8 cellular contexts compared by ENCODE assay signal in genomic region chr13:49690990-49691886, GRCh38. TPM values are rescaled to one million over a fixed set of nuclear protein-coding genes. Genes with fewer than 3 reads are reported as not detected.
DNase-seq lines count a peak whose midpoint lies in the region; ATAC-seq and TF ChIP-seq lines count a peak whose summit lies in the region.

TSS of gene EBPL (minus strand) at chr13:49691486. CDS start at chr13:49691424, 62 bp downstream.

- H3K4me3 Mint-ChIP-seq in activated naive CD8-positive, alpha-beta T cell = peak within 1 kb of the TSS; percentile 90
- peak within 1 kb of the TSS; percentile 87 for H3K4me3 Mint-ChIP-seq in osteocyte (ENCODE audit: unreplicated experiment)

- peaks cover 12% of the 10 kb centered on the region for H3K36me3 Mint-ChIP-seq in activated naive CD8-positive, alpha-beta T cell
- peaks cover 9% of the 10 kb centered on the region for H3K36me3 Mint-ChIP-seq in osteocyte (ENCODE audit: unreplicated experiment)

- TF ChIP-seq CTCF in HFF-Myc (IDR thresholded peaks at IDR 0.05; ENCODE audit: low read depth, low read length, missing control alignments) (no peak), osteocyte (IDR thresholded peaks at IDR 0.05) (peak; percentile 10), thoracic aorta (IDR thresholded peaks at IDR 0.05) (no peak)

- no peaks in the 10 kb centered on the region for H3K27me3 ChIP-seq in thoracic aorta (replicated peaks; ENCODE audit: insufficient read depth)

- H3K4me1 Mint-ChIP-seq in activated naive CD8-positive, alpha-beta T cell (ENCODE audit: low read depth) = peaks cover 37% of the 10 kb centered on the region
- peaks cover 15% of the 10 kb centered on the region for H3K4me1 Mint-ChIP-seq in osteocyte (ENCODE audit: unreplicated experiment)

- peak; percentile 67 for DNase-seq in HFF-Myc (ENCODE audit: extremely low read depth, low read depth)
- peak; percentile 87 for DNase-seq in NAMALWA (ENCODE audit: low spot score)
- DNase-seq in SKM-1 treated with dmso at 0.1 percent for 144 hours (lab: John Stamatoyannopoulos, UW; ENCODE audit: unreplicated experiment) = peak; percentile 86
- peak; percentile 63 to 94 (median 90) for DNase-seq in head of caudate nucleus
- DNase-seq in osteocyte (ENCODE audit: extremely low spot score, unreplicated experiment) = peak; percentile 96
- peak; percentile 77 for DNase-seq in thoracic aorta (ENCODE audit: low spot score)

- peak within 1 kb of the TSS; percentile 65 to 78 for H3K27ac ChIP-seq in thoracic aorta

- H3K4me3 ChIP-seq in GM08714 (ENCODE audit: low read length) (peak within 1 kb of the TSS; percentile 92), HFF-Myc (replicated peaks; ENCODE audit: low read depth, low read length) (peak within 1 kb of the TSS; percentile 87), thoracic aorta (peak within 1 kb of the TSS; percentile 77)

- ATAC-seq in thoracic aorta (ENCODE audit: insufficient number of reproducible peaks, low FRiP score, low read depth) = peak; percentile 98

- peak within 1 kb of the TSS; percentile 80 for H3K27ac Mint-ChIP-seq in activated naive CD8-positive, alpha-beta T cell
- peak within 1 kb of the TSS; percentile 83 for H3K27ac Mint-ChIP-seq in osteocyte (ENCODE audit: unreplicated experiment)

- H3K9me3 ChIP-seq in thoracic aorta = no peaks in the 10 kb centered on the region

- no peaks in the 10 kb centered on the region for H3K9me3 Mint-ChIP-seq in activated naive CD8-positive, alpha-beta T cell (ENCODE audit: low read depth)
- no peaks in the 10 kb centered on the region for H3K9me3 Mint-ChIP-seq in osteocyte (ENCODE audit: unreplicated experiment)

- H3K27me3 Mint-ChIP-seq in activated naive CD8-positive, alpha-beta T cell = no peaks in the 10 kb centered on the region
- no peaks in the 10 kb centered on the region for H3K27me3 Mint-ChIP-seq in osteocyte (ENCODE audit: unreplicated experiment)

- no peaks in the 10 kb centered on the region for H3K36me3 ChIP-seq in thoracic aorta

- H3K4me1 ChIP-seq in thoracic aorta (ENCODE audit: control insufficient read depth in 1 of 2, low read depth in 2 of 2) = peaks cover 0 to 10% of the 10 kb centered on the region in 2 donors

- intact Hi-C loops in head of caudate nucleus (cut with DNase I) = no loop called here

RNA-seq across cellular contexts. Expression of gene EBPL, which starts in this region (rescaled TPM):
- total RNA-seq in osteocyte = 29.2 and 33.7 TPM in 2 replicates
- total RNA-seq in thoracic aorta = 10 to 100 TPM; 12.2 to 43.9 TPM

Comparison
In these comparisons a context has a peak if more than half of its experiments do, and no peak if none do; other contexts are left out.
1. Peak in every context shown above with its lines: DNase-seq, ATAC-seq, H3K4me3 ChIP-seq and H3K27ac ChIP-seq.